Comparison of ENCODE assay signal across 8 cellular contexts in the genomic region with DNA sequence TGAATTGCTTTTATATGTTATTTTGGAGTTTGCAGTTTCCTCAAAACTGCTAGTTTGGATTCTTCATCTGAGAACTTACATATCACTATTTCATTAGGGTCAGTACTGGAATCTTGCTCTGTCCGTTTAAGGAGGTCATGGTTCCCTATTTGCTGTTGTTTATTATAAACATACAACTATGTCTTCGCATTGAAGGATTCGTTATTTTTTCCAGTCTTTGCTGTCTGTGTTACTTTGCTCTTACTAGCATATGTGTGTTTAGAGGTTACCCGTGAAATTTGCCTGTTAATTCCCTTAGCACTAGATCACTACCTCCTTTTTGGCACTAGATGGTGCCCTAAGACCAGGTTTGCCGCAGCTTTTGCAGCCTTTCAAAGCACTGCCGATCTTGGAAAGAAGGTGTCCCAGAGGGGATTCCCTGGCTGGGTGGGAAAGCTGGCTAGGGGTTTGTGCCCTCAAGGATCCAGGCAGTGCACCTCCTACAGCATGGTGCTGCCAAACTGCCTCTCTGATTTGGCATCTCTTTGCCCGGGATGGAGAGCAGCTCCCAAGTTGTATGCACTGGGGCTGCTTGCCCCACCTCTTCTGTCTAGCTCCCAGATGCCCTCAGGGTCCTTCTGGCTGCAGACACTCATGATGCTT.
A peak's percentile ranks its signal among the peaks of the same experiment; 100 is the strongest.
DNase-seq lines count a peak whose midpoint lies in the region; ATAC-seq and TF ChIP-seq lines count a peak whose summit lies in the region.

No MANE protein-coding gene starts in this region.

- peak in 3 of 4 experiments; percentile 35 to 63 (median 45) for TF ChIP-seq CTCF in gastroesophageal sphincter (IDR thresholded peaks at IDR 0.05)

- peak overlapping the region; percentile 84 for H3K4me3 Mint-ChIP-seq in activated T-helper 1 cell treated with anti-CD3 and anti-CD28 coated beads, Interleukin-12 subunit alpha, Interleukin-12 subunit beta, Interleukin-2, Interleukin-4 antibody, amounts not matched to agents 30 ng/mL and 10 ng/mL and 1 ng/mL, durations not matched to agents 14 hours and 24 hours and 36 hours

- intact Hi-C loops in activated T-helper 1 cell treated with anti-CD3 and anti-CD28 coated beads, Interleukin-12 subunit alpha, Interleukin-12 subunit beta, Interleukin-2, Interleukin-4 antibody, amounts not matched to agents 30 ng/mL and 10 ng/mL and 1 ng/mL, durations not matched to agents 14 hours and 24 hours and 36 hours (cut with micrococcal nuclease), result loop anchor here (1.0 to 5.0 kb wide), 10 partner anchors 96 to 547 kb away; partner anchors contain the start of genes ABI1 and APBB1IP

- no peaks in the 10 kb centered on the region for H3K4me1 ChIP-seq in gastroesophageal sphincter

- H3K9me3 Mint-ChIP-seq in activated T-helper 1 cell treated with anti-CD3 and anti-CD28 coated beads, Interleukin-12 subunit alpha, Interleukin-12 subunit beta, Interleukin-2, Interleukin-4 antibody, amounts not matched to agents 30 ng/mL and 10 ng/mL and 1 ng/mL, durations not matched to agents 14 hours and 24 hours and 36 hours, result peaks cover 8% of the 10 kb centered on the region

- ATAC-seq in GM21529 (IDR thresholded peaks at IDR 0.05; ENCODE audit: unreplicated experiment) (peak; percentile 83), gastroesophageal sphincter (peak; percentile 48)

- no peak overlapping the region for H3K4me3 ChIP-seq in gastroesophageal sphincter

- TF ChIP-seq POLR2A in gastroesophageal sphincter (IDR thresholded peaks at IDR 0.05), result no peak

- H3K36me3 Mint-ChIP-seq in activated T-helper 1 cell treated with anti-CD3 and anti-CD28 coated beads, Interleukin-12 subunit alpha, Interleukin-12 subunit beta, Interleukin-2, Interleukin-4 antibody, amounts not matched to agents 30 ng/mL and 10 ng/mL and 1 ng/mL, durations not matched to agents 14 hours and 24 hours and 36 hours (ENCODE audit: low read depth), result peaks cover 3% of the 10 kb centered on the region

- no peaks in the 10 kb centered on the region for H3K27me3 ChIP-seq in gastroesophageal sphincter

- 5 to 8% methylated on average over 5 to 6 of the region's 7 CpGs for WGBS in gastroesophageal sphincter (ENCODE audit: low coverage in 1 of 2), 2 donors

- peak; percentile 77 for DNase-seq in EL
- peak; percentile 40 for DNase-seq in HuH-7 (ENCODE audit: low spot score)
- peak; percentile 66 for DNase-seq in RPMI8226
- peak; percentile 50 for DNase-seq in activated T-helper 1 cell treated with anti-CD3 and anti-CD28 coated beads, Interleukin-12 subunit alpha, Interleukin-12 subunit beta, Interleukin-2, Interleukin-4 antibody, amounts not matched to agents 30 ng/mL and 10 ng/mL and 1 ng/mL, durations not matched to agents 14 hours and 24 hours and 36 hours (ENCODE audit: low spot score)
- DNase-seq in pons (ENCODE audit: low spot score), result peak; percentile 52
- DNase-seq in ureter (ENCODE audit: low spot score), result peak; percentile 45

- H3K36me3 ChIP-seq in gastroesophageal sphincter, result no peaks in the 10 kb centered on the region

- H3K9me3 ChIP-seq in gastroesophageal sphincter, result peaks cover 0 to 10% (median 0%) of the 10 kb centered on the region in 3 donors

- H3K4me1 Mint-ChIP-seq in activated T-helper 1 cell treated with anti-CD3 and anti-CD28 coated beads, Interleukin-12 subunit alpha, Interleukin-12 subunit beta, Interleukin-2, Interleukin-4 antibody, amounts not matched to agents 30 ng/mL and 10 ng/mL and 1 ng/mL, durations not matched to agents 14 hours and 24 hours and 36 hours (ENCODE audit: low read depth), result peaks cover 14% of the 10 kb centered on the region

- no peak for TF ChIP-seq EP300 in gastroesophageal sphincter (IDR thresholded peaks at IDR 0.05)

- peak overlapping the region; percentile 81 for H3K27ac Mint-ChIP-seq in activated T-helper 1 cell treated with anti-CD3 and anti-CD28 coated beads, Interleukin-12 subunit alpha, Interleukin-12 subunit beta, Interleukin-2, Interleukin-4 antibody, amounts not matched to agents 30 ng/mL and 10 ng/mL and 1 ng/mL, durations not matched to agents 14 hours and 24 hours and 36 hours

- H3K27ac ChIP-seq in gastroesophageal sphincter, result no peak overlapping the region

- no peaks in the 10 kb centered on the region for H3K27me3 Mint-ChIP-seq in activated T-helper 1 cell treated with anti-CD3 and anti-CD28 coated beads, Interleukin-12 subunit alpha, Interleukin-12 subunit beta, Interleukin-2, Interleukin-4 antibody, amounts not matched to agents 30 ng/mL and 10 ng/mL and 1 ng/mL, durations not matched to agents 14 hours and 24 hours and 36 hours (ENCODE audit: insufficient read depth)
